ENCODE assay signal across 19 cellular contexts in genomic region chr2:187008111-187008510, GRCh38.
DNase-seq lines count a peak whose midpoint lies in the region; ATAC-seq, FAIRE-seq and TF ChIP-seq lines count a peak whose summit lies in the region.
"Had no signal": no experiment of that assay in that cellular context is flagged by ENCODE, and none has a peak within 500 bp of the region (broad histone marks: within the 10 kb centered on the region; RNA-seq: fewer than 3 reads in every experiment).

No MANE protein-coding gene starts in this region.

- no peak overlapping the region for H3K4me3 ChIP-seq in epithelial cell of esophagus (ENCODE audit: low read length)
- no peak overlapping the region for H3K4me3 ChIP-seq in Karpas-422 (ENCODE audit: low read length)
- H3K4me3 ChIP-seq: neural progenitor cell had no signal

- H3K9ac ChIP-seq in Karpas-422 (ENCODE audit: low read length): no peak overlapping the region
- H3K9ac ChIP-seq: neural progenitor cell had no signal

- POLR2A ChIA-PET in activated CD8-positive, alpha-beta T cell treated with anti-CD3 and anti-CD28 coated beads, Interleukin-2, amount 10 ng/mL, durations not matched to agents 7 days and 5 days (lab: Charles Lee): no interaction called here

- no peaks in the 10 kb centered on the region for H3K4me1 Mint-ChIP-seq in activated CD8-positive, alpha-beta T cell treated with anti-CD3 and anti-CD28 coated beads, Interleukin-2, amount 10 ng/mL, durations not matched to agents 7 days and 5 days (ENCODE audit: low read depth)
- H3K4me1 Mint-ChIP-seq: activated CD4-positive, alpha-beta T cell treated with anti-CD3 and anti-CD28 coated beads, Interleukin-2, amount 10 ng/mL, durations not matched to agents 7 days and 5 days; CD14-positive monocyte; neural progenitor cell had no signal

- H3K4me3 Mint-ChIP-seq in activated CD8-positive, alpha-beta T cell treated with anti-CD3 and anti-CD28 coated beads, Interleukin-2, amount 10 ng/mL, durations not matched to agents 7 days and 5 days: no peak overlapping the region
- H3K4me3 Mint-ChIP-seq: activated CD4-positive, alpha-beta T cell treated with anti-CD3 and anti-CD28 coated beads, Interleukin-2, amount 10 ng/mL, durations not matched to agents 7 days and 5 days; CD14-positive monocyte; neural progenitor cell; stimulated activated naive CD8-positive, alpha-beta T cell treated with anti-CD3 and anti-CD28 coated beads, Interleukin-15, Interleukin-2, amounts not matched to agents 100 ng/mL and 50 ng/mL, for 24 hours had no signal

- CTCF ChIA-PET in activated CD8-positive, alpha-beta T cell treated with anti-CD3 and anti-CD28 coated beads, Interleukin-2, amount 10 ng/mL, durations not matched to agents 7 days and 5 days (lab: Charles Lee): no interaction called here

- no peaks in the 10 kb centered on the region; the same call in 1 of the 2 replicates for H3K9me2 ChIP-seq in Karpas-422 (replicated peaks; ENCODE audit: insufficient read depth, low read length)

- DNase-seq in EL: peak; percentile 48
- peak; percentile 78 for DNase-seq in epithelial cell of esophagus (ENCODE audit: low read depth)
- DNase-seq in kidney tubule cell (ENCODE audit: low spot score): peak; percentile 30
- DNase-seq in iPS-NIHi7 (ENCODE audit: extremely low spot score): no peak
- no peak for DNase-seq in NCI-H1092 (lab: John Stamatoyannopoulos, UW)
- no peak for DNase-seq in Karpas-422
- no peak for DNase-seq in activated CD8-positive, alpha-beta T cell treated with anti-CD3 and anti-CD28 coated beads, Interleukin-2, amount 10 ng/mL, durations not matched to agents 7 days and 5 days
- DNase-seq: activated CD4-positive, alpha-beta T cell treated with anti-CD3 and anti-CD28 coated beads, Interleukin-2, amount 10 ng/mL, durations not matched to agents 7 days and 5 days; activated gamma-delta T cell treated with Interleukin-2 at 50 U/mL for 16 hours; dermis blood vessel endothelial cell; erythroblast; left colon; NCI-H1436 treated with DMSO at 0.1 percent for 48 hours; NCI-H226 had no signal

- no peak overlapping the region for H3K4me2 ChIP-seq in Karpas-422 (ENCODE audit: low read depth, low read length, poor library complexity, severe bottlenecking)
- H3K4me2 ChIP-seq: neural progenitor cell had no signal

- no peak overlapping the region for H2AFZ ChIP-seq in Karpas-422 (ENCODE audit: low read length)
- H2AFZ ChIP-seq: neural progenitor cell had no signal

- H3K27ac ChIP-seq in Karpas-422 (ENCODE audit: low read length): no peak overlapping the region
- H3K27ac ChIP-seq: neural progenitor cell had no signal

- no peaks in the 10 kb centered on the region for H3K9me3 Mint-ChIP-seq in activated CD8-positive, alpha-beta T cell treated with anti-CD3 and anti-CD28 coated beads, Interleukin-2, amount 10 ng/mL, durations not matched to agents 7 days and 5 days (ENCODE audit: insufficient read depth)
- H3K9me3 Mint-ChIP-seq: activated CD4-positive, alpha-beta T cell treated with anti-CD3 and anti-CD28 coated beads, Interleukin-2, amount 10 ng/mL, durations not matched to agents 7 days and 5 days; neural progenitor cell; stimulated activated naive CD8-positive, alpha-beta T cell treated with anti-CD3 and anti-CD28 coated beads, Interleukin-15, Interleukin-2, amounts not matched to agents 100 ng/mL and 50 ng/mL, for 24 hours had no signal

- no peaks in the 10 kb centered on the region for H3K27me3 Mint-ChIP-seq in activated CD8-positive, alpha-beta T cell treated with anti-CD3 and anti-CD28 coated beads, Interleukin-2, amount 10 ng/mL, durations not matched to agents 7 days and 5 days (ENCODE audit: low read depth)
- H3K27me3 Mint-ChIP-seq: activated CD4-positive, alpha-beta T cell treated with anti-CD3 and anti-CD28 coated beads, Interleukin-2, amount 10 ng/mL, durations not matched to agents 7 days and 5 days; stimulated activated naive CD8-positive, alpha-beta T cell treated with anti-CD3 and anti-CD28 coated beads, Interleukin-15, Interleukin-2, amounts not matched to agents 100 ng/mL and 50 ng/mL, for 24 hours had no signal

- no peaks in the 10 kb centered on the region for H4K20me1 ChIP-seq in Karpas-422 (ENCODE audit: insufficient read depth, low read depth, low read length)

- no peak for TF ChIP-seq CTCF in epithelial cell of esophagus (IDR thresholded peaks at IDR 0.05; ENCODE audit: insufficient read depth, low read depth, low read length, missing control alignments)

- no peaks in the 10 kb centered on the region for H3K27me3 ChIP-seq in Karpas-422 (ENCODE audit: low read length)
- H3K27me3 ChIP-seq: neural progenitor cell had no signal

- no peaks in the 10 kb centered on the region for H3K79me2 ChIP-seq in Karpas-422 (ENCODE audit: low read length)

- no peak overlapping the region for H3K27ac Mint-ChIP-seq in activated CD8-positive, alpha-beta T cell treated with anti-CD3 and anti-CD28 coated beads, Interleukin-2, amount 10 ng/mL, durations not matched to agents 7 days and 5 days
- H3K27ac Mint-ChIP-seq: activated CD4-positive, alpha-beta T cell treated with anti-CD3 and anti-CD28 coated beads, Interleukin-2, amount 10 ng/mL, durations not matched to agents 7 days and 5 days; CD14-positive monocyte; neural progenitor cell; stimulated activated naive CD8-positive, alpha-beta T cell treated with anti-CD3 and anti-CD28 coated beads, Interleukin-15, Interleukin-2, amounts not matched to agents 100 ng/mL and 50 ng/mL, for 24 hours had no signal

- no peaks in the 10 kb centered on the region for H3K4me1 ChIP-seq in Karpas-422 (ENCODE audit: low read length)
- H3K4me1 ChIP-seq: neural progenitor cell had no signal

- FAIRE-seq in TTC549 (lab: Jason Lieb, UNC): peak; percentile 37
- FAIRE-seq: RCC 7860 had no signal

- ATAC-seq in activated CD8-positive, alpha-beta T cell treated with anti-CD3 and anti-CD28 coated beads, Interleukin-2, amount 10 ng/mL, durations not matched to agents 7 days and 5 days: no peak
- ATAC-seq: left colon had no signal

- H3K36me3 ChIP-seq in Karpas-422 (ENCODE audit: insufficient read depth, low read length): no peaks in the 10 kb centered on the region
- H3K36me3 ChIP-seq: neural progenitor cell had no signal

- no peaks in the 10 kb centered on the region for H3K36me3 Mint-ChIP-seq in activated CD8-positive, alpha-beta T cell treated with anti-CD3 and anti-CD28 coated beads, Interleukin-2, amount 10 ng/mL, durations not matched to agents 7 days and 5 days (ENCODE audit: low read depth)
- H3K36me3 Mint-ChIP-seq: CD14-positive monocyte, neural progenitor cell had no signal

- no peaks in the 10 kb centered on the region for H3K9me3 ChIP-seq in Karpas-422 (ENCODE audit: low read length)

Comparison
In these comparisons a context has a peak if more than half of its experiments do, and no peak if none do; other contexts are left out.
1. DNase-seq: peak in EL (single experiment), epithelial cell of esophagus (single experiment) and kidney tubule cell (single experiment); none in iPS-NIHi7 (single experiment), NCI-H1092 (single experiment), Karpas-422 (single experiment) and activated CD8-positive, alpha-beta T cell treated with anti-CD3 and anti-CD28 coated beads, Interleukin-2, amount 10 ng/mL, durations not matched to agents 7 days and 5 days (single experiment).